ENCODE assay signal across 9 cellular contexts in genomic region chr7:15839415-15840100, GRCh38.
A peak's percentile ranks its signal among the peaks of the same experiment; 100 is the strongest.
DNase-seq lines count a peak whose midpoint lies in the region; ATAC-seq and TF ChIP-seq lines count a peak whose summit lies in the region.
"Had no signal": no experiment of that assay in that cellular context is flagged by ENCODE, and none has a peak within 500 bp of the region (broad histone marks: within the 10 kb centered on the region; RNA-seq: fewer than 3 reads in every experiment).

No MANE protein-coding gene starts in this region.

- H3K4me3 Mint-ChIP-seq in activated T-cell treated with anti-CD3 and anti-CD28 coated beads, Interleukin-2, amount 50 U/mL, for 4 hours = no peak overlapping the region

- no peak overlapping the region for H3K27ac ChIP-seq in DOHH2 (ENCODE audit: low read depth, low read length)

- no peaks in the 10 kb centered on the region for H3K36me3 ChIP-seq in DOHH2 (ENCODE audit: control insufficient read depth, low read length)

- H3K4me2 ChIP-seq in DOHH2 (ENCODE audit: low read length) = peak overlapping the region; percentile 13; the same call in 1 of the 2 replicates

- TF ChIP-seq CTCF in DOHH2 (IDR thresholded peaks at IDR 0.05; ENCODE audit: low read depth, low read length, poor library complexity, severe bottlenecking) (no peak), WI38 (IDR thresholded peaks at IDR 0.05; ENCODE audit: low read depth, low read length) (no peak), GM10266 (IDR thresholded peaks at IDR 0.05; ENCODE audit: control insufficient read depth, insufficient read depth, low read depth, missing control alignments) (no peak)

- no peaks in the 10 kb centered on the region for H3K27me3 Mint-ChIP-seq in activated T-cell treated with anti-CD3 and anti-CD28 coated beads, Interleukin-2, amount 50 U/mL, for 4 hours (ENCODE audit: low read depth)

- H3K4me1 ChIP-seq in DOHH2 (ENCODE audit: control insufficient read depth, low read length) = peaks cover 7% of the 10 kb centered on the region; the same call in 1 of the 2 replicates

- H4K20me1 ChIP-seq in DOHH2 (ENCODE audit: control insufficient read depth, insufficient read depth, low read depth, low read length) = no peaks in the 10 kb centered on the region

- no peak for ATAC-seq in activated T-cell treated with anti-CD3 and anti-CD28 coated beads, Interleukin-2, amount 50 U/mL, for 4 hours

- no peaks in the 10 kb centered on the region for H3K4me1 Mint-ChIP-seq in activated T-cell treated with anti-CD3 and anti-CD28 coated beads, Interleukin-2, amount 50 U/mL, for 4 hours (ENCODE audit: low read depth)

- H3K9me2 ChIP-seq in DOHH2 (replicated peaks; ENCODE audit: control insufficient read depth, low read length) = no peaks in the 10 kb centered on the region

- H3K9me3 Mint-ChIP-seq in activated T-cell treated with anti-CD3 and anti-CD28 coated beads, Interleukin-2, amount 50 U/mL, for 4 hours = no peaks in the 10 kb centered on the region

- no peaks in the 10 kb centered on the region for H3K9me3 ChIP-seq in DOHH2 (ENCODE audit: control insufficient read depth, insufficient read depth, low read length)

- no peaks in the 10 kb centered on the region for H3F3A ChIP-seq in DOHH2 (ENCODE audit: control insufficient read depth, insufficient read depth)

- no peaks in the 10 kb centered on the region for H3K27me3 ChIP-seq in DOHH2 (ENCODE audit: control insufficient read depth, low read length)

- H3K4me3 ChIP-seq in DOHH2 (ENCODE audit: low read length) = no peak overlapping the region
- H3K4me3 ChIP-seq in WI38 (ENCODE audit: low read depth, low read length) = peak overlapping the region; percentile 17

- DNase-seq in hepatic stellate cell (ENCODE audit: low spot score) (peak; percentile 45), retina (peak; percentile 26), NCI-H1417 treated with DMSO at 0.1 percent for 48 hours (lab: John Stamatoyannopoulos, UW) (no peak), NCI-H2227 (lab: John Stamatoyannopoulos, UW; ENCODE audit: unreplicated experiment) (no peak), GM10266 (ENCODE audit: extremely low spot score) (no peak)
- no peak for DNase-seq in activated T-cell treated with anti-CD3 and anti-CD28 coated beads, Interleukin-2, amount 50 U/mL, for 4 hours
- DNase-seq: effector CD4-positive, alpha-beta T cell had no signal

- H3K36me3 Mint-ChIP-seq in activated T-cell treated with anti-CD3 and anti-CD28 coated beads, Interleukin-2, amount 50 U/mL, for 4 hours (ENCODE audit: insufficient read depth) = no peaks in the 10 kb centered on the region

- no peaks in the 10 kb centered on the region for H3K79me2 ChIP-seq in DOHH2 (ENCODE audit: control insufficient read depth, low read length)

Comparison
In these comparisons a context has a peak if more than half of its experiments do, and no peak if none do; other contexts are left out.
1. DNase-seq: peak in hepatic stellate cell (single experiment) and retina (single experiment); none in NCI-H1417 treated with DMSO at 0.1 percent for 48 hours (single experiment), activated T-cell treated with anti-CD3 and anti-CD28 coated beads, Interleukin-2, amount 50 U/mL, for 4 hours (single experiment), NCI-H2227 (single experiment) and GM10266 (single experiment).